1 cellular context compared by ENCODE assay signal in the genomic region with DNA sequence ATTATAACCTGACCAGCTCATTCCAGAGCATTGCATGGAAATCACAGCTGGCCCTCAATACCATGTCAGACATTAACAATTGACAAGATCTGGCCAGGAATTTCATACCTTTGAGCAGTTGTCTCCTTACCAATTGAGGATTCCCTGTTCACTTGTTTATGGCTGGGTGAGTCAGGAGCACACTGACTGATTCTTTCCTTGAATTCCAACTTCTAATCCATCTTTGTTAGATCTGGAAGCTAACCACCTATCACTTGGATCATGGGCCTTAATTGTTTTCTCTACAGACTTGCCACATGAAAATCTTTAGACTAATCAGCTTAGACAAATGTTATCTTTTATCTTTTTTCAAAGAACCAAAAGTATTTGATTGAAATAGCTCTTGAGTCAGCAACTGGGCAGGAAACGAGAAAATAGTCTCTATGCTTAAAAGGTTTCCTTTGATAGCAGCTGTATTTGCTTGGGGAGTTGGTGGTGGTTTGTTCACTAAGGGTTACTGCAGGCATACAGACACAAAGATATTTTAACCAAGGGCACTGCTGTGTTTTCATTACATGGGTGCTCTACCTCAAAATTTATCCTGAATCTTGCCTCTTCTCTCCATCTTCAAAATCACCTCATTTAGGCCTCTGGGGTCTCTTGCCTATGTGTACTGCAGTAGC.
TF ChIP-seq lines count a peak whose summit lies in the region.

No MANE protein-coding gene starts in this region.

TF ChIP-seq in GM23338, 12 proteins besides CTCF, POLR2A, EP300 and RAD21 (continued from another document):
- TF ChIP-seq, protein P1, sequence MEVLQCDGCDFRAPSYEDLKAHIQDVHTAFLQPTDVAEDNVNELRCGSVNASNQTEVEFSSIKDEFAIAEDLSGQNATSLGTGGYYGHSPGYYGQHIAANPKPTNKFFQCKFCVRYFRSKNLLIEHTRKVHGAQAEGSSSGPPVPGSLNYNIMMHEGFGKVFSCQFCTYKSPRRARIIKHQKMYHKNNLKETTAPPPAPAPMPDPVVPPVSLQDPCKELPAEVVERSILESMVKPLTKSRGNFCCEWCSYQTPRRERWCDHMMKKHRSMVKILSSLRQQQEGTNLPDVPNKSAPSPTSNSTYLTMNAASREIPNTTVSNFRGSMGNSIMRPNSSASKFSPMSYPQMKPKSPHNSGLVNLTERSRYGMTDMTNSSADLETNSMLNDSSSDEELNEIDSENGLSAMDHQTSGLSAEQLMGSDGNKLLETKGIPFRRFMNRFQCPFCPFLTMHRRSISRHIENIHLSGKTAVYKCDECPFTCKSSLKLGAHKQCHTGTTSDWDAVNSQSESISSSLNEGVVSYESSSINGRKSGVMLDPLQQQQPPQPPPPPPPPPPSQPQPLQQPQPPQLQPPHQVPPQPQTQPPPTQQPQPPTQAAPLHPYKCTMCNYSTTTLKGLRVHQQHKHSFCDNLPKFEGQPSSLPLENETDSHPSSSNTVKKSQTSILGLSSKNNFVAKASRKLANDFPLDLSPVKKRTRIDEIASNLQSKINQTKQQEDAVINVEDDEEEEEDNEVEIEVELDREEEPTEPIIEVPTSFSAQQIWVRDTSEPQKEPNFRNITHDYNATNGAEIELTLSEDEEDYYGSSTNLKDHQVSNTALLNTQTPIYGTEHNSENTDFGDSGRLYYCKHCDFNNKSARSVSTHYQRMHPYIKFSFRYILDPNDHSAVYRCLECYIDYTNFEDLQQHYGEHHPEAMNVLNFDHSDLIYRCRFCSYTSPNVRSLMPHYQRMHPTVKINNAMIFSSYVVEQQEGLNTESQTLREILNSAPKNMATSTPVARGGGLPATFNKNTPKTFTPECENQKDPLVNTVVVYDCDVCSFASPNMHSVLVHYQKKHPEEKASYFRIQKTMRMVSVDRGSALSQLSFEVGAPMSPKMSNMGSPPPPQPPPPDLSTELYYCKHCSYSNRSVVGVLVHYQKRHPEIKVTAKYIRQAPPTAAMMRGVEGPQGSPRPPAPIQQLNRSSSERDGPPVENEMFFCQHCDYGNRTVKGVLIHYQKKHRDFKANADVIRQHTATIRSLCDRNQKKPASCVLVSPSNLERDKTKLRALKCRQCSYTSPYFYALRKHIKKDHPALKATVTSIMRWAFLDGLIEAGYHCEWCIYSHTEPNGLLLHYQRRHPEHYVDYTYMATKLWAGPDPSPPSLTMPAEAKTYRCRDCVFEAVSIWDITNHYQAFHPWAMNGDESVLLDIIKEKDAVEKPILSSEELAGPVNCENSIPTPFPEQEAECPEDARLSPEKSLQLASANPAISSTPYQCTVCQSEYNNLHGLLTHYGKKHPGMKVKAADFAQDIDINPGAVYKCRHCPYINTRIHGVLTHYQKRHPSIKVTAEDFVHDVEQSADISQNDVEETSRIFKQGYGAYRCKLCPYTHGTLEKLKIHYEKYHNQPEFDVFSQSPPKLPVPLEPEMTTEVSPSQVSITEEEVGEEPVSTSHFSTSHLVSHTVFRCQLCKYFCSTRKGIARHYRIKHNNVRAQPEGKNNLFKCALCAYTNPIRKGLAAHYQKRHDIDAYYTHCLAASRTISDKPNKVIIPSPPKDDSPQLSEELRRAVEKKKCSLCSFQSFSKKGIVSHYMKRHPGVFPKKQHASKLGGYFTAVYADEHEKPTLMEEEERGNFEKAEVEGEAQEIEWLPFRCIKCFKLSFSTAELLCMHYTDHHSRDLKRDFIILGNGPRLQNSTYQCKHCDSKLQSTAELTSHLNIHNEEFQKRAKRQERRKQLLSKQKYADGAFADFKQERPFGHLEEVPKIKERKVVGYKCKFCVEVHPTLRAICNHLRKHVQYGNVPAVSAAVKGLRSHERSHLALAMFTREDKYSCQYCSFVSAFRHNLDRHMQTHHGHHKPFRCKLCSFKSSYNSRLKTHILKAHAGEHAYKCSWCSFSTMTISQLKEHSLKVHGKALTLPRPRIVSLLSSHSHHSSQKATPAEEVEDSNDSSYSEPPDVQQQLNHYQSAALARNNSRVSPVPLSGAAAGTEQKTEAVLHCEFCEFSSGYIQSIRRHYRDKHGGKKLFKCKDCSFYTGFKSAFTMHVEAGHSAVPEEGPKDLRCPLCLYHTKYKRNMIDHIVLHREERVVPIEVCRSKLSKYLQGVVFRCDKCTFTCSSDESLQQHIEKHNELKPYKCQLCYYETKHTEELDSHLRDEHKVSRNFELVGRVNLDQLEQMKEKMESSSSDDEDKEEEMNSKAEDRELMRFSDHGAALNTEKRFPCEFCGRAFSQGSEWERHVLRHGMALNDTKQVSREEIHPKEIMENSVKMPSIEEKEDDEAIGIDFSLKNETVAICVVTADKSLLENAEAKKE (CRISPR knock-in tag; IDR thresholded peaks at IDR 0.05) = no peak
- TF ChIP-seq NANOG (IDR thresholded peaks at IDR 0.05; ENCODE audit: borderline replicate concordance) (no peak), POLR2AphosphoS5 (IDR thresholded peaks at IDR 0.05; ENCODE audit: low read depth) (no peak), ZNF114 (CRISPR knock-in tag; IDR thresholded peaks at IDR 0.05) (no peak), EZH2 (IDR thresholded peaks at IDR 0.05; ENCODE audit: low read depth, unreplicated experiment) (no peak)
- TF ChIP-seq, protein P2, sequence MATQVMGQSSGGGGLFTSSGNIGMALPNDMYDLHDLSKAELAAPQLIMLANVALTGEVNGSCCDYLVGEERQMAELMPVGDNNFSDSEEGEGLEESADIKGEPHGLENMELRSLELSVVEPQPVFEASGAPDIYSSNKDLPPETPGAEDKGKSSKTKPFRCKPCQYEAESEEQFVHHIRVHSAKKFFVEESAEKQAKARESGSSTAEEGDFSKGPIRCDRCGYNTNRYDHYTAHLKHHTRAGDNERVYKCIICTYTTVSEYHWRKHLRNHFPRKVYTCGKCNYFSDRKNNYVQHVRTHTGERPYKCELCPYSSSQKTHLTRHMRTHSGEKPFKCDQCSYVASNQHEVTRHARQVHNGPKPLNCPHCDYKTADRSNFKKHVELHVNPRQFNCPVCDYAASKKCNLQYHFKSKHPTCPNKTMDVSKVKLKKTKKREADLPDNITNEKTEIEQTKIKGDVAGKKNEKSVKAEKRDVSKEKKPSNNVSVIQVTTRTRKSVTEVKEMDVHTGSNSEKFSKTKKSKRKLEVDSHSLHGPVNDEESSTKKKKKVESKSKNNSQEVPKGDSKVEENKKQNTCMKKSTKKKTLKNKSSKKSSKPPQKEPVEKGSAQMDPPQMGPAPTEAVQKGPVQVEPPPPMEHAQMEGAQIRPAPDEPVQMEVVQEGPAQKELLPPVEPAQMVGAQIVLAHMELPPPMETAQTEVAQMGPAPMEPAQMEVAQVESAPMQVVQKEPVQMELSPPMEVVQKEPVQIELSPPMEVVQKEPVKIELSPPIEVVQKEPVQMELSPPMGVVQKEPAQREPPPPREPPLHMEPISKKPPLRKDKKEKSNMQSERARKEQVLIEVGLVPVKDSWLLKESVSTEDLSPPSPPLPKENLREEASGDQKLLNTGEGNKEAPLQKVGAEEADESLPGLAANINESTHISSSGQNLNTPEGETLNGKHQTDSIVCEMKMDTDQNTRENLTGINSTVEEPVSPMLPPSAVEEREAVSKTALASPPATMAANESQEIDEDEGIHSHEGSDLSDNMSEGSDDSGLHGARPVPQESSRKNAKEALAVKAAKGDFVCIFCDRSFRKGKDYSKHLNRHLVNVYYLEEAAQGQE (IDR thresholded peaks at IDR 0.05; ENCODE audit: unreplicated experiment) = no peak
